ENCODE assay signal across 16 cellular contexts in the genomic region with DNA sequence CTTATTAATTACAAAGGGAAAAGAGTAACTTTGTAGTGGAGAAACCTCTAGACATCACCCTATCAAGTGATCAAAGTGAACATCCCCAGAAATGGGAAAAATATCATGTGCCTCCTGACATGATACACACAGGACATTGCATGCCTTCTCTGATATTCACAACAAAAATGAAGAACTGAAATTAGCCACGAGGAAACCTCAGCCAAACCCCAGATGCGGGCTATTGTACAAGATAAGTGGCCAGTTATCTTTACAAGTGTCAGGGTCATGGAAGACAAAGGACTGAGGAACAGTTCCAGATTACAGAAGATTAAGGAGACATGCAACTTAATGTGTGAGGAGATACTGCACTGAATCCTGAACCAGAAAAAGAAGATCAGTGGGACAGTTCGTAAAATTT. TPM values are rescaled to one million over a fixed set of nuclear protein-coding genes. Genes with fewer than 3 reads are reported as not detected.
DNase-seq lines count a peak whose midpoint lies in the region; ATAC-seq, FAIRE-seq and TF ChIP-seq lines count a peak whose summit lies in the region.
"Had no signal": no experiment of that assay in that cellular context is flagged by ENCODE, and none has a peak within 500 bp of the region (broad histone marks: within the 10 kb centered on the region; RNA-seq: fewer than 3 reads in every experiment).

No MANE protein-coding gene starts in this region.

- no peak overlapping the region for H3K27ac ChIP-seq in kidney (ENCODE audit: low read depth in 2 of 2, low read length in 2 of 2)
- H3K27ac ChIP-seq: brain microvascular endothelial cell had no signal

- H3K36me3 ChIP-seq in kidney (ENCODE audit: control insufficient read depth in 1 of 2, insufficient read depth in 2 of 2, low read length in 2 of 2): no peaks in the 10 kb centered on the region
- H3K36me3 ChIP-seq: brain microvascular endothelial cell had no signal

- ATAC-seq in GM18873 (IDR thresholded peaks at IDR 0.05; ENCODE audit: low FRiP score, unreplicated experiment): peak; percentile 62
- peak; percentile 77 for ATAC-seq in HG02759 (IDR thresholded peaks at IDR 0.05; ENCODE audit: unreplicated experiment)
- peak; percentile 77 for ATAC-seq in HG03575 (IDR thresholded peaks at IDR 0.05; ENCODE audit: extremely low read depth, insufficient number of reproducible peaks, low FRiP score, unreplicated experiment)
- ATAC-seq: activated T-helper 17 cell treated with anti-CD3 and anti-CD28 coated beads, Interleukin-2, amount 50 U/mL, for 72 hours had no signal

- H3K4me3 Mint-ChIP-seq in nephron progenitor cell: no peak overlapping the region
- H3K4me3 Mint-ChIP-seq: activated T-helper 17 cell treated with anti-CD3 and anti-CD28 coated beads, Interleukin-2, amount 50 U/mL, for 72 hours; stimulated activated naive CD8-positive, alpha-beta T cell treated with anti-CD3 and anti-CD28 coated beads, Interleukin-15, Interleukin-2, amounts not matched to agents 100 ng/mL and 50 ng/mL, for 24 hours had no signal

- H3K9ac ChIP-seq in kidney (ENCODE audit: low read length in 2 of 2): no peak overlapping the region

- H3K27ac Mint-ChIP-seq in nephron progenitor cell: no peak overlapping the region
- H3K27ac Mint-ChIP-seq: activated T-helper 17 cell treated with anti-CD3 and anti-CD28 coated beads, Interleukin-2, amount 50 U/mL, for 72 hours; stimulated activated naive CD8-positive, alpha-beta T cell treated with anti-CD3 and anti-CD28 coated beads, Interleukin-15, Interleukin-2, amounts not matched to agents 100 ng/mL and 50 ng/mL, for 24 hours had no signal

- H3K36me3 Mint-ChIP-seq in nephron progenitor cell (ENCODE audit: low read depth): no peaks in the 10 kb centered on the region

- no peak overlapping the region for H3K4me3 ChIP-seq in kidney (ENCODE audit: low read length in 2 of 2)
- H3K4me3 ChIP-seq: lung had no signal

- no peak for FAIRE-seq in kidney (lab: Jason Lieb, UNC)
- FAIRE-seq: endometrium had no signal

- no peaks in the 10 kb centered on the region for H3K4me1 ChIP-seq in kidney (ENCODE audit: control insufficient read depth in 1 of 2, insufficient read depth in 1 of 2, low read depth in 1 of 2, low read length in 2 of 2)

- DNase-seq in kidney (peak; percentile 1), nephron progenitor cell (no peak), middle frontal gyrus (ENCODE audit: extremely low spot score, low spot score) (no peak), amniotic stem cell (lab: John Stamatoyannopoulos, UW) (no peak)
- DNase-seq in activated T-cell treated with anti-CD3 and anti-CD28 coated beads, Interleukin-2, amount 50 U/mL, for 48 hours: no peak
- DNase-seq: activated CD4-positive, CD25-positive, alpha-beta regulatory T cell treated with anti-CD3 and anti-CD28 coated beads, Interleukin-2, amount 50 U/mL, for 72 hours; brain microvascular endothelial cell; NCI-H1105; NCI-H524 treated with DMSO at 0.1 percent for 48 hours had no signal

- H3K27me3 Mint-ChIP-seq in nephron progenitor cell (ENCODE audit: low read depth, poor library complexity): peaks cover 14% of the 10 kb centered on the region

- no peaks in the 10 kb centered on the region for H3K9me3 Mint-ChIP-seq in nephron progenitor cell
- H3K9me3 Mint-ChIP-seq: activated T-helper 17 cell treated with anti-CD3 and anti-CD28 coated beads, Interleukin-2, amount 50 U/mL, for 72 hours; stimulated activated naive CD8-positive, alpha-beta T cell treated with anti-CD3 and anti-CD28 coated beads, Interleukin-15, Interleukin-2, amounts not matched to agents 100 ng/mL and 50 ng/mL, for 24 hours had no signal

- intact Hi-C loops in kidney (cut with DNase I): no loop called here

- no peaks in the 10 kb centered on the region for H3K9me3 ChIP-seq in kidney (ENCODE audit: control insufficient read depth in 1 of 2, low read length in 2 of 2)

- H3K4me1 Mint-ChIP-seq in nephron progenitor cell: peaks cover 6% of the 10 kb centered on the region
- H3K4me1 Mint-ChIP-seq: activated T-helper 17 cell treated with anti-CD3 and anti-CD28 coated beads, Interleukin-2, amount 50 U/mL, for 72 hours had no signal

- no peak for TF ChIP-seq CTCF in kidney (IDR thresholded peaks at IDR 0.05; ENCODE audit: borderline replicate concordance, extremely low read depth, insufficient read depth)
- no peak for TF ChIP-seq CTCF in nephron progenitor cell (IDR thresholded peaks at IDR 0.05)

RNA-seq across cellular contexts. Expression of gene NPM1, which starts 23.8 kb away (rescaled TPM):
- 612 TPM for total RNA-seq in kidney
- polyA plus RNA-seq in kidney (ENCODE audit: insufficient read depth, low read depth, low replicate concordance): 611 TPM

RNA-seq across cellular contexts. Expression of gene TLX3, which starts 54.8 kb away (rescaled TPM):
- not detected for total RNA-seq in kidney
- polyA plus RNA-seq in kidney (ENCODE audit: insufficient read depth, low read depth, low replicate concordance): not detected
- total RNA-seq: activated T-helper 17 cell treated with anti-CD3 and anti-CD28 coated beads, Interleukin-2, amount 50 U/mL, for 72 hours; lung had no signal
- polyA plus RNA-seq: lung had no signal

RNA-seq across cellular contexts. Expression of gene FGF18, which starts 55.6 kb away (rescaled TPM):
- total RNA-seq in kidney: 1.8 TPM
- polyA plus RNA-seq in kidney (ENCODE audit: insufficient read depth, low read depth, low replicate concordance): 0.39 TPM
